In the genomic region with DNA sequence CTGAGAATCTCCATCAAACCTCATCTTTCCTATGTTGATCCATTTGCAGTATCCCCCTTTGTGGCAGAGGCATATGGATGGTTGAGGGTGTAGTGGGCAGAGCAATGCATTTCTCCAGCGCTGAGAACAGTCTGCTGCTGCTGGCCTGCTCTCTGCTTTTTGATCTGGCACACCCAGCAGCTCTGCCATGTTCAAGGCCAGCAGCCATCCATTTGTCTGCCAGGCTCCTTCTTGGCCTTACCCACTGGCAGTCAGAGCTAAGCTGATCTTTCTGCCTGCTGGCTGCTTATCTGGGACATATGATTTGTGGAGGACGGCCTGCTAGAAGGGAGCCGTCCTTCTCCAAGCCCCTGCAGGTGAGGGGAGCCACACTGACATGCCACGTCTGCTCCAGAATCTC, we compare ENCODE assay signal across 22 cellular contexts. TPM values are rescaled to one million over a fixed set of nuclear protein-coding genes. Genes with fewer than 3 reads are reported as not detected.
DNase-seq lines count a peak whose midpoint lies in the region; ATAC-seq, FAIRE-seq and TF ChIP-seq lines count a peak whose summit lies in the region.
"Had no signal": no experiment of that assay in that cellular context is flagged by ENCODE, and none has a peak within 500 bp of the region (broad histone marks: within the 10 kb centered on the region; RNA-seq: fewer than 3 reads in every experiment).

No MANE protein-coding gene starts in this region.

- no peak overlapping the region for H3K4me3 ChIP-seq in adipocyte (ENCODE audit: low read length)
- no peak overlapping the region for H3K4me3 ChIP-seq in heart left ventricle
- no peak overlapping the region for H3K4me3 ChIP-seq in pancreas
- no peak overlapping the region for H3K4me3 ChIP-seq in upper lobe of right lung
- H3K4me3 ChIP-seq: colonic mucosa had no signal

- H3K36me3 ChIP-seq in adipocyte (ENCODE audit: control insufficient read depth, insufficient read depth, low read length, severe bottlenecking) (peaks cover 32% of the 10 kb centered on the region), heart left ventricle (peaks cover 0 to 92% (median 50%) of the 10 kb centered on the region in 9 donors), pancreas (peaks cover 0 to 15% (median 0%) of the 10 kb centered on the region in 3 donors), upper lobe of right lung (peaks cover 89% of the 10 kb centered on the region)
- H3K36me3 ChIP-seq: colonic mucosa had no signal

- peak; percentile 53 for DNase-seq in G401 (ENCODE audit: low spot score)
- DNase-seq in adipocyte (ENCODE audit: low read depth): no peak
- DNase-seq in heart left ventricle: peak in 2 of 5 donors; percentile 29 to 54
- peak in 1 of 6 donors; percentile 15 for DNase-seq in pancreas
- no peak for DNase-seq in upper lobe of right lung
- DNase-seq in NCI-H510A (lab: John Stamatoyannopoulos, UW): no peak
- DNase-seq in NCI-H446 (lab: John Stamatoyannopoulos, UW): no peak
- DNase-seq: activated CD4-positive, alpha-beta T cell treated with anti-CD3 and anti-CD28 coated beads for 36 hours; activated naive CD4-positive, alpha-beta T cell treated with anti-CD3 and anti-CD28 coated beads, Interleukin-2, amount 10 ng/mL, durations not matched to agents 7 days and 5 days; activated T-cell treated with anti-CD3 and anti-CD28 coated beads, Interleukin-2, amount 50 U/mL, for 4 hours; colonic mucosa; endodermal cell; Karpas-422; MV-4-11; NCI-H187; right cardiac atrium; SHP77 treated with DMSO at 0.1 percent for 48 hours; T-cell had no signal

- H3K27ac ChIP-seq in heart left ventricle: peak overlapping the region in 1 of 12 donors; percentile 11
- H3K27ac ChIP-seq in pancreas: no peak overlapping the region
- no peak overlapping the region for H3K27ac ChIP-seq in upper lobe of right lung
- H3K27ac ChIP-seq: colonic mucosa had no signal

- TF ChIP-seq POLR2A in heart left ventricle (IDR thresholded peaks at IDR 0.05): no peak

- TF ChIP-seq CTCF in heart left ventricle (IDR thresholded peaks at IDR 0.05) (no peak), pancreas (IDR thresholded peaks at IDR 0.05) (no peak), upper lobe of right lung (IDR thresholded peaks at IDR 0.05) (no peak)

- H3K27me3 ChIP-seq in adipocyte (replicated peaks; ENCODE audit: control insufficient read depth, insufficient read depth, low read length) (no peaks in the 10 kb centered on the region), heart left ventricle (no peaks in the 10 kb centered on the region), pancreas (no peaks in the 10 kb centered on the region), upper lobe of right lung (no peaks in the 10 kb centered on the region)
- H3K27me3 ChIP-seq: colonic mucosa had no signal

- H3K4me1 ChIP-seq in adipocyte (ENCODE audit: control insufficient read depth, insufficient read depth, low read length) (peaks cover 32% of the 10 kb centered on the region), heart left ventricle (peaks cover 0 to 17% (median 5%) of the 10 kb centered on the region in 12 donors), pancreas (no peaks in the 10 kb centered on the region), upper lobe of right lung (no peaks in the 10 kb centered on the region)
- H3K4me1 ChIP-seq: colonic mucosa had no signal

- FAIRE-seq in pancreas (lab: Jason Lieb, UNC): no peak

- peak overlapping the region; percentile 15 for H3K9ac ChIP-seq in adipocyte (ENCODE audit: low read length)

- intact Hi-C loops in heart left ventricle (cut with DNase I): loop anchor here in 3 of 10 donors (5.0 kb wide), 2 partner anchors 99 to 114 kb away; no protein-coding TSS in a partner anchor
- intact Hi-C loops in pancreas (cut with DNase I): loop anchor here in 1 of 3 donors (10.0 kb wide), 1 partner anchor 111 kb away; no protein-coding TSS in a partner anchor
- intact Hi-C loops in upper lobe of right lung (cut with DNase I): loop anchor here (5.0 kb wide), 1 partner anchor 114 kb away; no protein-coding TSS in a partner anchor

- in situ Hi-C loops in G401 (cut with HindIII; ENCODE audit: low sequenced_read_pairs): no loop called here

- H3K9me3 ChIP-seq in adipocyte (ENCODE audit: control insufficient read depth, low read length): no peaks in the 10 kb centered on the region
- H3K9me3 ChIP-seq in heart left ventricle: no peaks in the 10 kb centered on the region
- H3K9me3 ChIP-seq in pancreas: no peaks in the 10 kb centered on the region
- H3K9me3 ChIP-seq in upper lobe of right lung: no peaks in the 10 kb centered on the region
- H3K9me3 ChIP-seq: colonic mucosa had no signal

- peak; percentile 71 to 91 (median 83) for ATAC-seq in heart left ventricle
- peak; percentile 37 to 91 (median 70) for ATAC-seq in pancreas
- ATAC-seq in HG03457 (IDR thresholded peaks at IDR 0.05; ENCODE audit: unreplicated experiment): no peak
- no peak for ATAC-seq in upper lobe of right lung
- ATAC-seq: activated CD4-positive, alpha-beta T cell treated with anti-CD3 and anti-CD28 coated beads for 36 hours; activated T-cell treated with anti-CD3 and anti-CD28 coated beads, Interleukin-2, amount 50 U/mL, for 4 hours; T-cell had no signal

- whole genome bisulfite sequencing in heart left ventricle, 4 donors: 57 to 78% (median 70%) methylated on average over 4 of the region's 4 CpGs
- WGBS in pancreas, 2 donors: 35 to 44% methylated on average over 4 of the region's 4 CpGs

RNA-seq across cellular contexts. Expression of gene NPC2, which starts 17.0 kb away (rescaled TPM):
- 130 and 177 TPM in 2 replicates for total RNA-seq in G401 (2014; rRNA removed; shearing (Covaris generic))
- total RNA-seq in heart left ventricle (100 to 1,000 TPM in 7 of 9 donors, 10 to 100 TPM in 2; 69.4 to 374 (median 135) TPM), pancreas (100 to 1,000 TPM in 2 of 6 donors, 10 to 100 TPM in 4; 33.6 to 137 (median 50.7) TPM), upper lobe of right lung (849 TPM)
- polyA plus RNA-seq in heart left ventricle (100 to 1,000 TPM; 126 to 145 TPM), pancreas (100 to 1,000 TPM in 1 of 2 donors, 10 to 100 TPM in 1; 58.5 to 106 TPM)

RNA-seq across cellular contexts. Expression of gene ISCA2, which starts 17.5 kb away (rescaled TPM):
- 44.6 and 78.7 TPM in 2 replicates for total RNA-seq in G401 (2014; rRNA removed; shearing (Covaris generic))
- total RNA-seq in heart left ventricle (10 to 100 TPM; 10.8 to 45.8 (median 36.2) TPM), pancreas (10 to 100 TPM in 3 of 6 donors, 1 to 10 TPM in 3; 8.6 to 14.4 (median 10.0) TPM), upper lobe of right lung (21.4 TPM)
- polyA plus RNA-seq in heart left ventricle (10 to 100 TPM; 31.2 to 32.3 TPM), pancreas (10 to 100 TPM in 1 of 2 donors, 1 to 10 TPM in 1; 7.7 to 23.4 TPM)

RNA-seq across cellular contexts. Expression of gene SYNDIG1L, which starts 50.1 kb away (rescaled TPM):
- total RNA-seq in G401 (2014; rRNA removed; shearing (Covaris generic)): not detected in 2 replicates
- total RNA-seq in heart left ventricle (under 1 TPM in 4 of 9 donors, not detected in 5; 0.09 to 0.32 (median 0.14) TPM), pancreas (under 1 TPM in 2 of 6 donors, not detected in 4; 0.26 to 0.28 TPM), upper lobe of right lung (2.9 TPM)
- polyA plus RNA-seq in heart left ventricle (under 1 TPM in 1 of 2 donors, not detected in 1; 0.06 TPM), pancreas (1 to 10 TPM in 1 of 2 donors, under 1 TPM in 1; 0.23 to 2.5 TPM)
- total RNA-seq: activated CD4-positive, alpha-beta T cell treated with anti-CD3 and anti-CD28 coated beads for 36 hours; activated CD8-positive, alpha-beta memory T cell treated with anti-CD3 and anti-CD28 coated beads for 36 hours; activated T-cell treated with anti-CD3 and anti-CD28 coated beads, Interleukin-2, amount 50 U/mL, for 4 hours; kidney epithelial cell; urinary bladder had no signal

Comparison
In these comparisons a context has a peak if more than half of its experiments do, and no peak if none do; other contexts are left out.
1. ATAC-seq: peak in heart left ventricle (4 of 4) and pancreas (4 of 4); none in HG03457 (single experiment) and upper lobe of right lung (single experiment).